In the genomic region with DNA sequence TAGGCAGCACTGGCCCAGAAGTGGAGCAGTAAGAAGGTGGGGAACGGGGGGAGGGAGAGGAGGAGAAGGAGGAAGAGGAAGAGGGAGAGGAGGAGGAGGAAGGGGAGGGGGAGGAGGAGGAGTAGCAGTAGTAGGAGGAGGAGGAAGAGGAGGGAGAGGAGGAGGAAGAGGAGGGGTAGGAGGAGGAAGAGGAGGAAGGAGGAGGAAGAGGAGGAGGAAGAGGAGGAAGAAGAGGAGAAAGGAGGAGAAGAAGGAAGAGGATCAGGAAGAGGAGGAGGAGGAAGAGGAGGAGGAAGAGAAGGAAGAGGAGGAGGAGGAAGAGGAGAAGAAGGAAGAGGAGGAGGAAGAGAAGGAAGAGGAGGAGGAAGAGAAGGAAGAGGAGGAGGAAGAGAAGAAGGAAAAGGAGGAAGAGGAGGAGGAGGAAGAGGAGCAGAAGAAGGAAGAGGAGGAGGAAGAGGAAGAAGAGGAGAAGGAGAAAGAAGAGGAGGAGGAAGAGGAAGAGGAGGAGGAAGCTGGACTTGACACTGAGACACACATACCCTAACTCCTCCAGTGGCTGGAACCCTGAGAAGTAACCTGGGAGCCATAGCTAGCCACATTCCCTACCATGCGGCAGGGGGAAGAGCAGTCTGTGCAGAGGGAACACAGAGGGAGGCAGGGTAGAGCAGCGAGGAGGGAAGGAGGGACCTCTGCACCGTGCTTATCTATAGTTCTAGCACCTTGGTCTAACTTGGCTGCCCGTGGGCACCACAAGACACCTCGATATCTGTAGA, we compare ENCODE assay signal across 25 cellular contexts. TPM values are rescaled to one million over a fixed set of nuclear protein-coding genes. Genes with fewer than 3 reads are reported as not detected.
"Had no signal": no experiment of that assay in that cellular context is flagged by ENCODE, and none has a peak within 500 bp of the region (broad histone marks: within the 10 kb centered on the region; RNA-seq: fewer than 3 reads in every experiment).

No MANE protein-coding gene starts in this region.

- H3K9me3 ChIP-seq: body of pancreas, colonic mucosa, tibial artery had no signal

- H3K36me3 ChIP-seq: colonic mucosa had no signal

- H3K36me3 Mint-ChIP-seq: mesothelial cell of epicardium; natural killer cell treated with Interleukin-12 subunit alpha and Interleukin-12 subunit beta and Interleukin-15 and Interleukin-18, amount 100 ng/mL, for 72 hours had no signal

- H3K4me3 Mint-ChIP-seq: central memory CD8-positive, alpha-beta T cell; endodermal cell; mesothelial cell of epicardium; natural killer cell treated with Interleukin-12 subunit alpha and Interleukin-12 subunit beta and Interleukin-15 and Interleukin-18, amount 100 ng/mL, for 72 hours had no signal

- ATAC-seq: body of pancreas; foreskin keratinocyte; left lobe of liver; natural killer cell treated with Interleukin-12 subunit alpha and Interleukin-12 subunit beta and Interleukin-15 and Interleukin-18, amount 100 ng/mL, for 72 hours; stimulated activated naive CD8-positive, alpha-beta T cell treated with anti-CD3 and anti-CD28 coated beads, Interleukin-15, Interleukin-2, amounts not matched to agents 100 U/mL and 50 U/mL, for 24 hours had no signal

- H3K27ac ChIP-seq: body of pancreas, colonic mucosa, epithelial cell of prostate, foreskin keratinocyte, tibial artery, WERI-Rb-1 had no signal

- H3K4me3 ChIP-seq: body of pancreas, colonic mucosa, lung, tibial artery had no signal

- H3K27me3 ChIP-seq: body of pancreas, colonic mucosa, foreskin keratinocyte, tibial artery had no signal

- H3K4me1 ChIP-seq: colonic mucosa, foreskin keratinocyte, tibial artery had no signal

- H3K27ac Mint-ChIP-seq: endodermal cell, mesothelial cell of epicardium had no signal

- H3K27me3 Mint-ChIP-seq: central memory CD8-positive, alpha-beta T cell; natural killer cell treated with Interleukin-12 subunit alpha and Interleukin-12 subunit beta and Interleukin-15 and Interleukin-18, amount 100 ng/mL, for 72 hours had no signal

- H3K9me3 Mint-ChIP-seq: central memory CD8-positive, alpha-beta T cell; endodermal cell; mesothelial cell of epicardium; natural killer cell treated with Interleukin-12 subunit alpha and Interleukin-12 subunit beta and Interleukin-15 and Interleukin-18, amount 100 ng/mL, for 72 hours had no signal

- DNase-seq: activated CD4-positive, alpha-beta T cell treated with anti-CD3 and anti-CD28 coated beads, Interleukin-2, amount 50 U/mL, for 48 hours; activated effector memory CD4-positive, alpha-beta T cell treated with anti-CD3 and anti-CD28 coated beads, Interleukin-2, amount 50 U/mL, for 16 hours; activated naive CD4-positive, alpha-beta T cell treated with anti-CD3 and anti-CD28 coated beads, Interleukin-2, amount 50 U/mL, for 16 hours; activated T-cell treated with anti-CD3 and anti-CD28 coated beads, Interleukin-2, amount 50 U/mL, for 48 hours; amniotic stem cell; body of pancreas; colonic mucosa; foreskin keratinocyte; kidney; retina; stimulated activated CD4-positive, alpha-beta T cell treated with anti-CD3 and anti-CD28 coated beads, Interleukin-12 subunit alpha, Interleukin-12 subunit beta, amount 100 ng/mL, for 4 hours; stimulated activated CD4-positive, alpha-beta T cell treated with anti-CD3 and anti-CD28 coated beads, Interleukin-1b, Interleukin-23, amount 100 ng/mL, for 48 hours; stimulated activated CD8-positive, alpha-beta memory T cell treated with anti-CD3 and anti-CD28 coated beads, Interleukin-4, amount 100 ng/mL, for 48 hours; stimulated activated naive CD8-positive, alpha-beta T cell treated with anti-CD3 and anti-CD28 coated beads, Interleukin-15, Interleukin-2, amounts not matched to agents 100 U/mL and 50 U/mL, for 24 hours; substantia nigra; T-helper 2 cell; tibial artery; WERI-Rb-1 had no signal

- FAIRE-seq: kidney had no signal

RNA-seq across cellular contexts. Expression of a gene that starts 35.8 kb away (rescaled TPM):
- total RNA-seq: foreskin keratinocyte had no signal
